ENCODE assay signal across 34 cellular contexts in genomic region chr9:84314306-84314705, GRCh38. TPM values are rescaled to one million over a fixed set of nuclear protein-coding genes. Genes with fewer than 3 reads are reported as not detected.
"Had no signal": no experiment of that assay in that cellular context is flagged by ENCODE, and none has a peak within 500 bp of the region (broad histone marks: within the 10 kb centered on the region; RNA-seq: fewer than 3 reads in every experiment).

No MANE protein-coding gene starts in this region.

- H3K27me3 ChIP-seq: brain microvascular endothelial cell had no signal

- H3K36me3 ChIP-seq: brain microvascular endothelial cell had no signal

- H3K27ac ChIP-seq: brain microvascular endothelial cell, RWPE1, VCaP had no signal

- H3K36me3 Mint-ChIP-seq: activated CD4-positive, alpha-beta memory T cell treated with anti-CD3 and anti-CD28 coated beads for 36 hours; activated naive CD4-positive, alpha-beta T cell treated with anti-CD3 and anti-CD28 coated beads, Interleukin-2, amount 50 U/mL, for 72 hours had no signal

- ATAC-seq: activated T-cell treated with anti-CD3 and anti-CD28 coated beads, Interleukin-2, amount 50 U/mL, for 4 hours; PC-3; Right ventricle myocardium inferior had no signal

- H3K27me3 Mint-ChIP-seq: activated B cell treated with CpG ODN at 0.5 μM for 24 hours; activated CD4-positive, alpha-beta memory T cell treated with anti-CD3 and anti-CD28 coated beads for 36 hours had no signal

- H3K4me3 Mint-ChIP-seq: activated B cell treated with CpG ODN at 0.5 μM for 24 hours; activated CD4-positive, alpha-beta memory T cell treated with anti-CD3 and anti-CD28 coated beads for 36 hours; activated T-cell treated with anti-CD3 and anti-CD28 coated beads, Interleukin-2, amount 50 U/mL, for 4 hours had no signal

- DNase-seq: activated B cell treated with CpG ODN at 0.5 μM for 24 hours; activated CD4-positive, alpha-beta memory T cell treated with anti-CD3 and anti-CD28 coated beads for 36 hours; activated CD4-positive, alpha-beta T cell treated with anti-CD3 and anti-CD28 coated beads for 48 hours; activated CD4-positive, CD25-positive, alpha-beta regulatory T cell treated with anti-CD3 and anti-CD28 coated beads, Interleukin-2, amount 50 U/mL, for 72 hours; activated CD8-positive, alpha-beta memory T cell treated with anti-CD3 and anti-CD28 coated beads, Interleukin-2, amount 50 U/mL, for 4 hours; activated effector memory CD4-positive, alpha-beta T cell treated with anti-CD3 and anti-CD28 coated beads, Interleukin-2, amount 50 U/mL, for 16 hours; activated naive CD4-positive, alpha-beta T cell; activated T-cell treated with anti-CD3 and anti-CD28 coated beads for 4 hours; activated T-cell treated with anti-CD3 and anti-CD28 coated beads, Interleukin-2, amount 50 U/mL, for 4 hours; amniotic stem cell; aorta; brain microvascular endothelial cell; central memory CD4-positive, alpha-beta T cell; NCI-H1092 treated with DMSO at 0.1 percent for 48 hours; NCI-H1417; NCI-H146; NCI-H187; NCI-H2029 treated with DMSO at 0.1 percent for 48 hours; NCI-H2107; NCI-H2171; NCI-H510A; NCI-H526; NCI-H748 treated with DMSO at 0.1 percent for 48 hours; NK-92 treated with Interleukin-12 subunit alpha and Interleukin-12 subunit beta, amount 100 ng/mL, for 24 hours; PC-3; SIG-M5; T-helper 1 cell; T-helper 2 cell; T-helper 9 cell had no signal

- H3K9me3 Mint-ChIP-seq: activated B cell treated with CpG ODN at 0.5 μM for 24 hours; activated CD4-positive, alpha-beta memory T cell treated with anti-CD3 and anti-CD28 coated beads for 36 hours; activated naive CD4-positive, alpha-beta T cell treated with anti-CD3 and anti-CD28 coated beads, Interleukin-2, amount 50 U/mL, for 72 hours; activated T-cell treated with anti-CD3 and anti-CD28 coated beads, Interleukin-2, amount 50 U/mL, for 4 hours had no signal

- H3K27ac Mint-ChIP-seq: activated B cell treated with CpG ODN at 0.5 μM for 24 hours; activated CD4-positive, alpha-beta memory T cell treated with anti-CD3 and anti-CD28 coated beads for 36 hours had no signal

- H3K4me1 Mint-ChIP-seq: activated B cell treated with CpG ODN at 0.5 μM for 24 hours had no signal

RNA-seq across cellular contexts. Expression of gene SLC28A3, which starts 26.3 kb away (rescaled TPM):
- total RNA-seq: activated B cell treated with CpG ODN at 0.5 μM for 24 hours, PC-3, SK-MEL-5 had no signal
- polyA plus RNA-seq: aorta had no signal
